ENCODE assay signal across 5 cellular contexts in the genomic region with DNA sequence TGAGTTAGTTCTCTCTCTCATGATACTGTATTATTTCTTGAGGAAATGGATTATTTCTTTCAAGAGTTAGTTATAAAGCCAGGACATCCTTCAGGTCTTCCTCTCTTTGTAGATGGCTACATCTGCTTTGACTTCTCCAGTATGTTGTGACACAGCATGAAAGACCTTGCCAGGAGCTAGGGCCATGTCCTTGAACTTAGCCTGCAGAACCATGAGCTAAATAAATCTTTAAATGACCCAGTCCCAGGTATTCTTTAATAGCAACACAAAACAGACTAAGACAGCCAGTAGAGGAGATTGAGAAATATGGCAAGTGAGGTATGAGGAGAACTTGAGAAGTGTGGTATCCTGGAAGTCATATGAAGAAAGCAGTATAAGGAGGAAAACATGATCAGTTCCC.
"Had no signal": no experiment of that assay in that cellular context is flagged by ENCODE, and none has a peak within 500 bp of the region (broad histone marks: within the 10 kb centered on the region; RNA-seq: fewer than 3 reads in every experiment).

No MANE protein-coding gene starts in this region.

- H3K36me3 Mint-ChIP-seq: IgD-negative memory B cell had no signal

- H3K4me3 ChIP-seq: K562 had no signal

- ATAC-seq: HepG2, K562 had no signal

- H3K4me3 Mint-ChIP-seq: IgD-negative memory B cell had no signal

- H3K27ac Mint-ChIP-seq: IgD-negative memory B cell had no signal

- H3K27me3 Mint-ChIP-seq: IgD-negative memory B cell had no signal

- H3K4me1 Mint-ChIP-seq: IgD-negative memory B cell had no signal

- DNase-seq: IMR-90 had no signal

- H3K27ac ChIP-seq: HL-60 had no signal
